Comparison of ENCODE assay signal across 16 cellular contexts in the genomic region with DNA sequence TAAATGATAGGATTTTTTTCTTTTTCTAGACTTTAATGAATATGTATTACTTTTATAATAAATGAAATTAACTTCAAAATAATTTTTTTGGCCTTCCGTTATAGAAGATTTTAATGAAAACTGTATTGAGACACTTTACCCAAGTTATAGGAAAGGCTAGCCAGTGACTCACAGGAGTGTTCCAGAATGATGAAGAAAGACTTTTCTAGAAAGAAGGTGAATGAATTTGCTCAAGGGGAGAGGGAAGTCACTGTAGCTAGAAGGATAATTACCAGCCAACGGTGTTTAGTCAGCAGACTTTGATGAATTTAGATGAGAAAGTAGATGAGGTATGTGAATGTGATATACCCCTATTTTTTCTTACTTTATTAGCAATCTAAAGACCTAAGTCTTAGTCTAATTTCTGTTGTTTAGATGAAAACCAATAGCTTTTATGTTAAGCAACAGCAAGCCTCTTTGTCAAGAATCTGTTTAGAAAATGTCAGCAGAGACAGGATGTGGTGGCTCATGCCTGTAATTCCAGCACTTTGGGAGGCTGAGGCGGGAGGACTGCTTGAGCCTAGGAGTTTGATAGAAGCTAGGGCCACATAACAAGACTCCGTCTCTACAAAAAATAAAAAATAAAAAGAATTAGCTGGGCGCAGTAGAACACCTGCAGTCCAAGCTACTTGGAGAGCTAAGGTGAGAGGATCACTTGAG. TPM values are rescaled to one million over a fixed set of nuclear protein-coding genes. Genes with fewer than 3 reads are reported as not detected.
DNase-seq lines count a peak whose midpoint lies in the region; ATAC-seq and TF ChIP-seq lines count a peak whose summit lies in the region.
"Had no signal": no experiment of that assay in that cellular context is flagged by ENCODE, and none has a peak within 500 bp of the region (broad histone marks: within the 10 kb centered on the region; RNA-seq: fewer than 3 reads in every experiment).

No MANE protein-coding gene starts in this region.

- TF ChIP-seq RAD21 in liver (IDR thresholded peaks at IDR 0.05) = no peak

- no peaks in the 10 kb centered on the region for H3K9me3 ChIP-seq in CD4-positive, alpha-beta memory T cell (ENCODE audit: control insufficient read depth in 1 of 2, low read length in 2 of 2)
- no peaks in the 10 kb centered on the region for H3K9me3 ChIP-seq in adipocyte (ENCODE audit: control insufficient read depth, low read length)
- no peaks in the 10 kb centered on the region for H3K9me3 ChIP-seq in liver (ENCODE audit: control insufficient read depth in 4 of 4, low read length in 3 of 4)
- H3K9me3 ChIP-seq: SJSA1 had no signal

- intact Hi-C loops in CD4-positive, alpha-beta memory T cell (cut with micrococcal nuclease) = no loop called here

- H3K4me3 ChIP-seq in CD4-positive, alpha-beta memory T cell (ENCODE audit: low read length in 2 of 2) = no peak overlapping the region
- H3K4me3 ChIP-seq in HL-60 (replicated peaks; ENCODE audit: insufficient read depth, low read length) = peak overlapping the region; percentile 15
- no peak overlapping the region for H3K4me3 ChIP-seq in adipocyte (ENCODE audit: low read length)
- peak overlapping the region; percentile 55 to 82 (median 74) for H3K4me3 ChIP-seq in liver (ENCODE audit: low read depth in 1 of 3, low read length in 3 of 3)
- H3K4me3 ChIP-seq: SJSA1 had no signal

- H3K9me3 Mint-ChIP-seq in CD4-positive, alpha-beta memory T cell = no peaks in the 10 kb centered on the region
- H3K9me3 Mint-ChIP-seq: stimulated activated naive CD8-positive, alpha-beta T cell treated with anti-CD3 and anti-CD28 coated beads, Interleukin-15, Interleukin-2, amounts not matched to agents 100 ng/mL and 50 ng/mL, for 24 hours had no signal

- H3K27ac ChIP-seq in CD4-positive, alpha-beta memory T cell (ENCODE audit: low read depth, low read length) = no peak overlapping the region
- H3K27ac ChIP-seq in HL-60 (replicated peaks) (peak overlapping the region; percentile 88), liver (ENCODE audit: low read depth in 1 of 2, low read length in 2 of 2) (peak overlapping the region; percentile 65 to 72)
- H3K27ac ChIP-seq: C4-2B, SJSA1, WERI-Rb-1 had no signal

- peaks cover 43% of the 10 kb centered on the region for H3K36me3 ChIP-seq in CD4-positive, alpha-beta memory T cell (ENCODE audit: insufficient read depth, low read length)
- H3K36me3 ChIP-seq in adipocyte (ENCODE audit: control insufficient read depth, insufficient read depth, low read length, severe bottlenecking) (peaks cover 54% of the 10 kb centered on the region), liver (ENCODE audit: control insufficient read depth in 4 of 4, insufficient read depth in 3 of 4, low read depth in 1 of 4, low read length in 3 of 4) (peaks cover 10 to 46% (median 41%) of the 10 kb centered on the region in 4 donors)

- H3K36me3 Mint-ChIP-seq in CD4-positive, alpha-beta memory T cell = peaks cover 46 to 65% of the 10 kb centered on the region in 2 donors

- peak overlapping the region in 5 of 7 donors; percentile 29 to 69 (median 47) for H3K27ac Mint-ChIP-seq in CD4-positive, alpha-beta memory T cell
- H3K27ac Mint-ChIP-seq: stimulated activated naive CD8-positive, alpha-beta T cell treated with anti-CD3 and anti-CD28 coated beads, Interleukin-15, Interleukin-2, amounts not matched to agents 100 ng/mL and 50 ng/mL, for 24 hours had no signal

- no peak overlapping the region for H3K9ac ChIP-seq in adipocyte (ENCODE audit: low read length)
- peak overlapping the region; percentile 4 to 89 for H3K9ac ChIP-seq in liver (ENCODE audit: low read depth in 1 of 2, low read length in 2 of 2)

- ATAC-seq in GM18861 (IDR thresholded peaks at IDR 0.05; ENCODE audit: unreplicated experiment) = no peak

- TF ChIP-seq CTCF in HL-60 (IDR thresholded peaks at IDR 0.05; ENCODE audit: insufficient read depth, low read length) = no peak
- TF ChIP-seq CTCF in liver (IDR thresholded peaks at IDR 0.05; ENCODE audit: low read depth, low read length, missing input control) = no peak

- peaks cover 52% of the 10 kb centered on the region for H3K4me1 ChIP-seq in CD4-positive, alpha-beta memory T cell (ENCODE audit: insufficient read depth, low read length)
- H3K4me1 ChIP-seq in adipocyte (ENCODE audit: control insufficient read depth, insufficient read depth, low read length) = peaks cover 76% of the 10 kb centered on the region
- H3K4me1 ChIP-seq in liver (ENCODE audit: control insufficient read depth in 4 of 4, insufficient read depth in 4 of 4, low read length in 3 of 4) = peaks cover 10 to 71% (median 47%) of the 10 kb centered on the region in 4 donors

- CTCF ChIA-PET in CD4-positive, alpha-beta memory T cell (lab: Charles Lee; ENCODE audit: partially characterized antibody) = interaction anchor here (1.0 to 2.2 kb wide), 4 partner anchors 9 to 30 kb away, joined by 3 to 12 read pairs (median 3); no protein-coding TSS in a partner anchor

- POLR2A ChIA-PET in CD4-positive, alpha-beta memory T cell (lab: Charles Lee; ENCODE audit: partially characterized antibody) = interaction anchor here (0.8 to 1.0 kb wide), 3 partner anchors 18 to 205 kb away, joined by 3 read pairs; partner anchors contain the start of genes RPL29 and TWF2

- peak overlapping the region in 3 of 8 donors; percentile 5 to 39 (median 5) for H3K4me3 Mint-ChIP-seq in CD4-positive, alpha-beta memory T cell
- H3K4me3 Mint-ChIP-seq: stimulated activated naive CD8-positive, alpha-beta T cell treated with anti-CD3 and anti-CD28 coated beads, Interleukin-15, Interleukin-2, amounts not matched to agents 100 ng/mL and 50 ng/mL, for 24 hours had no signal

- peaks cover 31 to 68% (median 53%) of the 10 kb centered on the region in 4 donors for H3K4me1 Mint-ChIP-seq in CD4-positive, alpha-beta memory T cell

- no peaks in the 10 kb centered on the region for H3K27me3 Mint-ChIP-seq in CD4-positive, alpha-beta memory T cell
- H3K27me3 Mint-ChIP-seq: stimulated activated naive CD8-positive, alpha-beta T cell treated with anti-CD3 and anti-CD28 coated beads, Interleukin-15, Interleukin-2, amounts not matched to agents 100 ng/mL and 50 ng/mL, for 24 hours had no signal

- WGBS in liver = 72% methylated on average over 5 of the region's 5 CpGs

- DNase-seq in CD4-positive, alpha-beta memory T cell = no peak
- peak in 1 of 2 experiments; percentile 50 for DNase-seq in HL-60 (ENCODE audit: low read depth in 1 of 2, low spot score in 1 of 2)
- peak; percentile 18 for DNase-seq in adipocyte (ENCODE audit: low read depth)
- DNase-seq in GDM1 (lab: John Stamatoyannopoulos, UW) = no peak
- no peak for DNase-seq in glomerular visceral epithelial cell (ENCODE audit: extremely low spot score)
- DNase-seq: activated T-cell treated with anti-CD3 and anti-CD28 coated beads for 4 hours, midbrain, NCI-H2107, NCI-H82, WERI-Rb-1 had no signal

- no peaks in the 10 kb centered on the region for H3K27me3 ChIP-seq in CD4-positive, alpha-beta memory T cell (ENCODE audit: insufficient read depth, low read length)
- H3K27me3 ChIP-seq in HL-60 (ENCODE audit: insufficient read depth, poor library complexity, severe bottlenecking) (no peaks in the 10 kb centered on the region), adipocyte (replicated peaks; ENCODE audit: control insufficient read depth, insufficient read depth, low read length) (no peaks in the 10 kb centered on the region), liver (ENCODE audit: control insufficient read depth in 4 of 4, insufficient read depth in 4 of 4, low read length in 3 of 4) (no peaks in the 10 kb centered on the region)
- H3K27me3 ChIP-seq: SJSA1 had no signal

TF ChIP-seq in liver, 16 proteins besides CTCF, POLR2A, EP300 and RAD21 (continues in another document):
- TF ChIP-seq SP1 (IDR thresholded peaks at IDR 0.05) (no peak), YY1 (IDR thresholded peaks at IDR 0.05) (no peak), TAF1 (conservative IDR thresholded peaks at IDR 0.05) (no peak), HNF4A (conservative IDR thresholded peaks at IDR 0.05) (no peak), JUND (IDR thresholded peaks at IDR 0.05) (no peak), FOXA2 (IDR thresholded peaks at IDR 0.05) (no peak), ATF3 (IDR thresholded peaks at IDR 0.05) (no peak), MAX (IDR thresholded peaks at IDR 0.05) (no peak), RXRA (IDR thresholded peaks at IDR 0.05) (no peak)

RNA-seq across cellular contexts. Expression of gene ALAS1, which starts 3.2 kb away (rescaled TPM):
- total RNA-seq in CD4-positive, alpha-beta memory T cell = 10 to 100 TPM; 30.0 to 34.6 TPM
- 10 to 100 TPM; 30.5 to 35.4 TPM for polyA plus RNA-seq in CD4-positive, alpha-beta memory T cell
- 100 to 1,000 TPM in 1 of 2 donors, 10 to 100 TPM in 1; 32.3 to 129 TPM for total RNA-seq in liver
- 100 to 1,000 TPM; 145 to 421 TPM for polyA plus RNA-seq in liver

RNA-seq across cellular contexts. Expression of gene TLR9, which starts 24.3 kb away (rescaled TPM):
- 1 to 10 TPM; 2.3 to 3.0 TPM for total RNA-seq in CD4-positive, alpha-beta memory T cell
- not detected for polyA plus RNA-seq in CD4-positive, alpha-beta memory T cell
- not detected for total RNA-seq in liver
- polyA plus RNA-seq in liver = under 1 TPM in 1 of 2 donors, not detected in 1; 0.02 TPM
- total RNA-seq: osteoblast, SJSA1 had no signal

RNA-seq across cellular contexts. Expression of gene TWF2, which starts 37.8 kb away (rescaled TPM):
- 10 to 100 TPM; 69.3 to 76.1 TPM for total RNA-seq in CD4-positive, alpha-beta memory T cell
- polyA plus RNA-seq in CD4-positive, alpha-beta memory T cell = 100 to 1,000 TPM; 122 to 124 TPM
- 10 to 100 TPM; 12.7 to 26.3 TPM for total RNA-seq in liver
- 10 to 100 TPM; 12.0 to 22.6 TPM for polyA plus RNA-seq in liver

RNA-seq across cellular contexts. Expression of gene PPM1M, which starts 44.4 kb away (rescaled TPM):
- total RNA-seq in CD4-positive, alpha-beta memory T cell = 10 to 100 TPM; 70.2 to 81.1 TPM
- polyA plus RNA-seq in CD4-positive, alpha-beta memory T cell = 10 to 100 TPM; 52.0 to 85.3 TPM
- total RNA-seq in liver = 1 to 10 TPM; 5.5 TPM
- polyA plus RNA-seq in liver = 1 to 10 TPM; 2.8 to 3.8 TPM

RNA-seq across cellular contexts. Expression of gene POC1A, which starts 46.9 kb away (rescaled TPM):
- 1 to 10 TPM in 1 of 2 experiments, under 1 TPM in 1; 0.99 to 1.1 TPM for total RNA-seq in CD4-positive, alpha-beta memory T cell
- 1 to 10 TPM in 1 of 2 donors, under 1 TPM in 1; 0.36 to 2.4 TPM for polyA plus RNA-seq in CD4-positive, alpha-beta memory T cell
- total RNA-seq in liver = 10 to 100 TPM in 1 of 2 donors, 1 to 10 TPM in 1; 2.8 to 12.7 TPM
- 1 to 10 TPM; 1.4 to 6.8 TPM for polyA plus RNA-seq in liver

Comparison
In these comparisons a context has a peak if more than half of its experiments do, and no peak if none do; other contexts are left out.
1. H3K4me3 ChIP-seq: peak in HL-60 (single experiment) and liver (3 of 3); none in CD4-positive, alpha-beta memory T cell (0 of 2) and adipocyte (single experiment).